Comparison of ENCODE assay signal across 4 cellular contexts in the genomic region with DNA sequence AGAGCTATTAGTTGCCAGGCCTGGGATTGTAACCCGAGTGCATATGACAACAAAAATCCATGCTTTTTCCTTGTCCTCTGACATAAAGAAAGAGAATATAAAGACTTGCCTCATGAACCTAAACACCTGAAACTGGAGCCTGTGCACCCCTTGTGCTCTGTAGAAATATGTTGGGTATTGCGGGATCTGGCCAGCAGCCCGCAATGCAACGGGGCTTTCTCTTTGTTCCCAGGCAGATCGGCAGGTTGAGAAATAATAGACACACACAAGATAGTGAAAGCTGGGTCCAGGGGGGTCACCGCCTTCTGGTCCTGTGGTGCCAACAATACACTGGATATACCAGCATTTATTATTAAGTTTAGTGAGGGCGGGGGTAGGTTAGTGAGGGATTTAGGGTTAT. TPM values are rescaled to one million over a fixed set of nuclear protein-coding genes. Genes with fewer than 3 reads are reported as not detected.
"Had no signal": no experiment of that assay in that cellular context is flagged by ENCODE, and none has a peak within 500 bp of the region (broad histone marks: within the 10 kb centered on the region; RNA-seq: fewer than 3 reads in every experiment).

No MANE protein-coding gene starts in this region.

RNA-seq across cellular contexts. Expression of gene HMGCS2, which starts 17.3 kb away (rescaled TPM):
- total RNA-seq: activated CD8-positive, alpha-beta T cell treated with anti-CD3 and anti-CD28 coated beads for 36 hours; activated naive CD4-positive, alpha-beta T cell treated with anti-CD3 and anti-CD28 coated beads, Interleukin-2, amount 50 U/mL, for 72 hours; astrocyte; RPMI7951 had no signal

RNA-seq across cellular contexts. Expression of gene REG4, which starts 25.2 kb away (rescaled TPM):
- total RNA-seq: astrocyte, RPMI7951 had no signal
